ENCODE assay signal across 9 cellular contexts in genomic region chrX:12971282-12972003, GRCh38. TPM values are rescaled to one million over a fixed set of nuclear protein-coding genes. Genes with fewer than 3 reads are reported as not detected.
DNase-seq lines count a peak whose midpoint lies in the region; ATAC-seq and TF ChIP-seq lines count a peak whose summit lies in the region.
"Had no signal": no experiment of that assay in that cellular context is flagged by ENCODE, and none has a peak within 500 bp of the region (broad histone marks: within the 10 kb centered on the region; RNA-seq: fewer than 3 reads in every experiment).

No MANE protein-coding gene starts in this region.

- CTCF ChIA-PET in activated CD4-positive, alpha-beta T cell treated with anti-CD3 and anti-CD28 coated beads for 36 hours (lab: Charles Lee) = interaction anchor here (0.6 to 5.5 kb wide), 7 partner anchors 11 to 675 kb away, joined by 3 to 29 read pairs (median 5); no protein-coding TSS in a partner anchor

- intact Hi-C loops in activated CD4-positive, alpha-beta T cell treated with anti-CD3 and anti-CD28 coated beads for 36 hours (cut with DNase I, micrococcal nuclease) = loop anchor here in 1 of 2 experiments (2.0 to 10.0 kb wide), 2 partner anchors 21 to 403 kb away; no protein-coding TSS in a partner anchor
- intact Hi-C loops in testis (cut with DNase I; ENCODE audit: low total_unique reads) = loop anchor here (5.0 kb wide), 1 partner anchor 516 kb away; no protein-coding TSS in a partner anchor

- H3K36me3 ChIP-seq in testis (ENCODE audit: low read depth, missing control alignments) = no peaks in the 10 kb centered on the region

- H3K27ac Mint-ChIP-seq in activated CD4-positive, alpha-beta T cell treated with anti-CD3 and anti-CD28 coated beads for 36 hours = peak overlapping the region; percentile 98

- peak; percentile 65 for DNase-seq in activated CD4-positive, alpha-beta T cell treated with anti-CD3 and anti-CD28 coated beads for 36 hours
- no peak for DNase-seq in activated CD4-positive, alpha-beta T cell treated with anti-CD3 and anti-CD28 coated beads for 1 hour
- peak; percentile 68 for DNase-seq in activated CD8-positive, alpha-beta memory T cell treated with anti-CD3 and anti-CD28 coated beads, Interleukin-2, amount 50 U/mL, for 48 hours
- DNase-seq in left lobe of liver (ENCODE audit: low spot score) (peak; percentile 61), testis (peak; percentile 20), NCI-H2107 (lab: John Stamatoyannopoulos, UW) (no peak), T1000 (lab: John Stamatoyannopoulos, UW) (no peak)

- POLR2A ChIA-PET in activated CD4-positive, alpha-beta T cell treated with anti-CD3 and anti-CD28 coated beads for 36 hours (lab: Charles Lee) = interaction anchor here (1.7 to 2.3 kb wide), 3 partner anchors 16 to 111 kb away, joined by 5 to 11 read pairs (median 5); no protein-coding TSS in a partner anchor

- no peaks in the 10 kb centered on the region for H3K9me3 Mint-ChIP-seq in activated CD4-positive, alpha-beta T cell treated with anti-CD3 and anti-CD28 coated beads for 36 hours (ENCODE audit: low read depth)

- no peaks in the 10 kb centered on the region for H3K27me3 ChIP-seq in testis

- H3K36me3 Mint-ChIP-seq in activated CD4-positive, alpha-beta T cell treated with anti-CD3 and anti-CD28 coated beads for 36 hours (ENCODE audit: low read depth) = peaks cover 32% of the 10 kb centered on the region

- no peak for TF ChIP-seq CTCF in testis (IDR thresholded peaks at IDR 0.05)

- TF ChIP-seq POLR2A in testis (IDR thresholded peaks at IDR 0.05) = no peak

- H3K27me3 Mint-ChIP-seq in activated CD4-positive, alpha-beta T cell treated with anti-CD3 and anti-CD28 coated beads for 36 hours = no peaks in the 10 kb centered on the region

- H3K27ac ChIP-seq in testis = peak overlapping the region; percentile 50 to 77
- H3K27ac ChIP-seq: epithelial cell of prostate had no signal

- H3K4me1 Mint-ChIP-seq in activated CD4-positive, alpha-beta T cell treated with anti-CD3 and anti-CD28 coated beads for 36 hours = peaks cover 38% of the 10 kb centered on the region

- no peaks in the 10 kb centered on the region for H3K4me1 ChIP-seq in testis

- peak overlapping the region; percentile 90 for H3K4me3 Mint-ChIP-seq in activated CD4-positive, alpha-beta T cell treated with anti-CD3 and anti-CD28 coated beads for 36 hours

- H3K4me3 ChIP-seq in testis = no peak overlapping the region

- H3K9me3 ChIP-seq in testis = no peaks in the 10 kb centered on the region

- 39 to 42% methylated on average over 11 to 12 of the region's 12 CpGs for WGBS in testis, 2 donors

- ATAC-seq in activated CD4-positive, alpha-beta T cell treated with anti-CD3 and anti-CD28 coated beads for 36 hours = peak; percentile 9
- ATAC-seq in left lobe of liver = peak; percentile 16
- ATAC-seq in GM21447 (IDR thresholded peaks at IDR 0.05; ENCODE audit: unreplicated experiment) = no peak

RNA-seq across cellular contexts. Expression of gene TMSB4X, which starts 3.5 kb away (rescaled TPM):
- total RNA-seq in activated CD4-positive, alpha-beta T cell treated with anti-CD3 and anti-CD28 coated beads for 36 hours = 1,000 to 10,000 TPM; 3,666 to 4,468 TPM
- 442 TPM for total RNA-seq in left lobe of liver
- total RNA-seq in testis = 100 to 1,000 TPM; 384 to 669 TPM
- 1,448 TPM for polyA plus RNA-seq in testis (ENCODE audit: insufficient read depth, low read depth, low replicate concordance)

Comparison
In these comparisons a context has a peak if more than half of its experiments do, and no peak if none do; other contexts are left out.
1. DNase-seq: peak in activated CD4-positive, alpha-beta T cell treated with anti-CD3 and anti-CD28 coated beads for 36 hours (single experiment), activated CD8-positive, alpha-beta memory T cell treated with anti-CD3 and anti-CD28 coated beads, Interleukin-2, amount 50 U/mL, for 48 hours (single experiment), left lobe of liver (single experiment) and testis (single experiment); none in activated CD4-positive, alpha-beta T cell treated with anti-CD3 and anti-CD28 coated beads for 1 hour (single experiment), NCI-H2107 (single experiment) and T1000 (single experiment).